ENCODE assay signal across 10 cellular contexts in genomic region chr18:45838302-45839070, GRCh38. TPM values are rescaled to one million over a fixed set of nuclear protein-coding genes. Genes with fewer than 3 reads are reported as not detected.
DNase-seq lines count a peak whose midpoint lies in the region; ATAC-seq, FAIRE-seq and TF ChIP-seq lines count a peak whose summit lies in the region.
"Had no signal": no experiment of that assay in that cellular context is flagged by ENCODE, and none has a peak within 500 bp of the region (broad histone marks: within the 10 kb centered on the region; RNA-seq: fewer than 3 reads in every experiment).

No MANE protein-coding gene starts in this region.

- H3K36me3 ChIP-seq in ACC112 (ENCODE audit: insufficient read depth, low read length) (no peaks in the 10 kb centered on the region), HUES6 (ENCODE audit: control insufficient read depth, insufficient read depth, low read length) (no peaks in the 10 kb centered on the region), H1 (ENCODE audit: control insufficient read depth in 2 of 4, insufficient read depth in 4 of 4, low read length in 3 of 4) (no peaks in the 10 kb centered on the region), SJCRH30 (no peaks in the 10 kb centered on the region)
- H3K36me3 ChIP-seq: neutrophil had no signal

- FAIRE-seq in H1 (lab: Jason Lieb, UNC), result no peak

- no peak overlapping the region for H3K23ac ChIP-seq in H1 (ENCODE audit: insufficient read length)

- H3K56ac ChIP-seq in H1 (replicated peaks; ENCODE audit: insufficient read length, low read depth, low read length), result no peak overlapping the region

- H2BK20ac ChIP-seq in H1 (ENCODE audit: low read length), result 0 out of 2 replicates have a peak overlapping the region, but pooled peaks have one; percentile 57

- H2AK5ac ChIP-seq in H1 (ENCODE audit: low read depth, low read length), result 0 out of 2 replicates have a peak overlapping the region, but pooled peaks have one; percentile 60

- no peak for DNase-seq in H1 (ENCODE audit: low read depth in 1 of 2, low spot score in 2 of 2)
- DNase-seq in naive B cell, result no peak
- DNase-seq in SJCRH30, result no peak
- DNase-seq in OCI-M2 (lab: John Stamatoyannopoulos, UW; ENCODE audit: unreplicated experiment), result no peak
- no peak for DNase-seq in NCI-H526 treated with DMSO at 0.1 percent for 48 hours (lab: John Stamatoyannopoulos, UW)

- H3K4me1 ChIP-seq in ACC112 (ENCODE audit: control insufficient read depth, insufficient read depth, low read length, unreplicated experiment), result peaks cover 10% of the 10 kb centered on the region
- H3K4me1 ChIP-seq in HUES6 (ENCODE audit: control insufficient read depth, insufficient read depth, low read length), result peaks cover 12% of the 10 kb centered on the region; the same call in 1 of the 2 replicates
- H3K4me1 ChIP-seq in H1 (replicated peaks in 1 of 4; ENCODE audit: control insufficient read depth in 3 of 4, insufficient read depth in 4 of 4, low read length in 3 of 4), result peaks cover 6 to 19% (median 10%) of the 10 kb centered on the region in 4 experiments
- no peaks in the 10 kb centered on the region for H3K4me1 ChIP-seq in SJCRH30

- peaks cover 0 to 15% (median 13%) of the 10 kb centered on the region in 3 donors for H3K4me1 Mint-ChIP-seq in naive B cell

- H3K27me3 ChIP-seq in ACC112 (ENCODE audit: insufficient read depth, low read length) (peaks cover 11% of the 10 kb centered on the region; the same call in 1 of the 2 replicates), HUES6 (ENCODE audit: control insufficient read depth, insufficient read depth, low read length) (peaks cover 58% of the 10 kb centered on the region), H1 (replicated peaks in 1 of 4; ENCODE audit: control insufficient read depth in 3 of 4, extremely low read depth in 1 of 4, insufficient read depth in 3 of 4, low read length in 3 of 4) (peaks cover 8 to 32% (median 25%) of the 10 kb centered on the region in 4 experiments), SJCRH30 (no peaks in the 10 kb centered on the region)

- H3K23me2 ChIP-seq in H1 (ENCODE audit: low read depth, low read length), result peaks cover 4% of the 10 kb centered on the region; the same call in 1 of the 2 replicates

- H2BK15ac ChIP-seq in H1 (ENCODE audit: low read length), result no peak overlapping the region

- H4K5ac ChIP-seq in H1 (ENCODE audit: insufficient read length, low read depth, low read length), result no peak overlapping the region

- peaks cover 59 to 75% (median 65%) of the 10 kb centered on the region in 3 donors for H3K27me3 Mint-ChIP-seq in naive B cell

- peak overlapping the region; percentile 17 for H4K91ac ChIP-seq in H1 (replicated peaks; ENCODE audit: insufficient read length, low read length)

- no peaks in the 10 kb centered on the region for H3K9me3 Mint-ChIP-seq in naive B cell

- H3K79me2 ChIP-seq in ACC112 (ENCODE audit: control insufficient read depth, insufficient read depth, low read length, unreplicated experiment), result no peaks in the 10 kb centered on the region
- no peaks in the 10 kb centered on the region for H3K79me2 ChIP-seq in H1 (ENCODE audit: control insufficient read depth in 1 of 2, insufficient read depth in 2 of 2, low read length in 2 of 2)

- H3K9me3 ChIP-seq in HUES6 (ENCODE audit: control insufficient read depth, insufficient read depth, low read depth, low read length), result no peaks in the 10 kb centered on the region
- no peaks in the 10 kb centered on the region for H3K9me3 ChIP-seq in H1 (ENCODE audit: insufficient read depth in 2 of 2, low read depth in 1 of 2, low read length in 1 of 2)
- H3K9me3 ChIP-seq in SJCRH30 (replicated peaks), result no peaks in the 10 kb centered on the region
- H3K9me3 ChIP-seq: neutrophil had no signal

- WGBS in H1 (ENCODE audit: extremely low coverage in 1 of 2, insufficient coverage in 1 of 2, insufficient read length in 1 of 2, insufficient replicate concordance in 2 of 2, low coverage in 1 of 2, low lambda C conversion rate in 2 of 2, missing lambda C conversion rate in 1 of 2), 2 experiments, result 88% methylated on average over 44 of the region's 53 CpGs; no CpG with 5 or more reads in 1 of the 2 experiments

- peak overlapping the region in 1 of 6 donors; percentile 7 for H3K27ac Mint-ChIP-seq in naive B cell

- H4K20me1 ChIP-seq in H1 (replicated peaks in 1 of 2; ENCODE audit: control insufficient read depth in 1 of 2, insufficient read depth in 2 of 2, low read length in 2 of 2), result no peaks in the 10 kb centered on the region

- TF ChIP-seq EP300 in H1 (IDR thresholded peaks at IDR 0.05; ENCODE audit: borderline replicate concordance in 1 of 2, low read depth in 2 of 2, low read length in 2 of 2), result no peak

- no peaks in the 10 kb centered on the region for H3K79me1 ChIP-seq in H1 (ENCODE audit: low read depth, low read length)

- H2BK120ac ChIP-seq in H1 (replicated peaks; ENCODE audit: low read depth, low read length), result no peak overlapping the region

- H3K14ac ChIP-seq in H1 (ENCODE audit: insufficient read length), result no peak overlapping the region

- H2BK12ac ChIP-seq in H1 (ENCODE audit: low read depth, low read length), result no peak overlapping the region; the same call in 1 of the 2 replicates

- POLR2A ChIA-PET in H1 (lab: Charles Lee; ENCODE audit: partially characterized antibody), result no interaction called here

- H2BK5ac ChIP-seq in H1 (ENCODE audit: low read depth, low read length), result no peak overlapping the region

- H3K27ac ChIP-seq in ACC112 (ENCODE audit: low read depth, low read length), result no peak overlapping the region
- H3K27ac ChIP-seq in HUES6 (ENCODE audit: low read depth, low read length), result no peak overlapping the region
- no peak overlapping the region for H3K27ac ChIP-seq in H1 (ENCODE audit: low read depth, low read length)
- H3K27ac ChIP-seq in SJCRH30, result no peak overlapping the region
- H3K27ac ChIP-seq: neutrophil had no signal

- H2AFZ ChIP-seq in ACC112 (ENCODE audit: low read length, unreplicated experiment), result peak overlapping the region; percentile 37
- H2AFZ ChIP-seq in H1 (ENCODE audit: low read length), result no peak overlapping the region

- ATAC-seq in naive B cell (ENCODE audit: low read depth in 2 of 2), result no peak
- ATAC-seq in HG03378 (IDR thresholded peaks at IDR 0.05; ENCODE audit: unreplicated experiment), result no peak

- TF ChIP-seq CTCF in H1 (IDR thresholded peaks at IDR 0.05; ENCODE audit: control extremely low read depth in 1 of 3, insufficient read depth in 1 of 3, low read depth in 1 of 3, low read length in 3 of 3), result no peak

- TF ChIP-seq RAD21 in H1 (IDR thresholded peaks at IDR 0.05 in 1 of 2, conservative IDR thresholded peaks at IDR 0.05 in 1 of 2; ENCODE audit: low read depth in 2 of 2, low read length in 2 of 2), result no peak

- H3K4me2 ChIP-seq in H1 (ENCODE audit: insufficient read depth in 1 of 2, low read depth in 2 of 2, low read length in 2 of 2), result peak overlapping the region in 1 of 2 experiments; percentile 78; a peak in 2 of 4 replicates

- H3K4me3 ChIP-seq in ACC112 (ENCODE audit: low read depth, low read length), result no peak overlapping the region
- H3K4me3 ChIP-seq in HUES6 (ENCODE audit: low read depth, low read length), result peak overlapping the region; percentile 59
- peak overlapping the region in 1 of 4 experiments; percentile 1; a peak in 3 of 8 replicates for H3K4me3 ChIP-seq in H1 (ENCODE audit: extremely low read depth in 1 of 4, insufficient read depth in 2 of 4, low read depth in 3 of 4, low read length in 4 of 4)
- H3K4me3 ChIP-seq in SJCRH30, result no peak overlapping the region

- H4K8ac ChIP-seq in H1 (ENCODE audit: extremely low read depth, insufficient read depth, low read length), result no peak overlapping the region

- H3K18ac ChIP-seq in H1 (ENCODE audit: extremely low read depth, low read length), result no peak overlapping the region

- no peak for TF ChIP-seq POLR2A in H1 (IDR thresholded peaks at IDR 0.05; ENCODE audit: control extremely low read depth in 1 of 2, low read depth in 2 of 2, low read length in 2 of 2)

- no peak overlapping the region for H3K4ac ChIP-seq in H1 (replicated peaks; ENCODE audit: insufficient read length, low read depth, low read length)

- peaks cover 10 to 14% of the 10 kb centered on the region in 2 donors for H3K36me3 Mint-ChIP-seq in naive B cell

- H3K9ac ChIP-seq in HUES6 (ENCODE audit: low read length) (no peak overlapping the region), H1 (replicated peaks in 1 of 4; ENCODE audit: extremely low read depth in 1 of 4, low read depth in 3 of 4, low read length in 3 of 4) (no peak overlapping the region)

- CTCF ChIA-PET in H1 (lab: Charles Lee; ENCODE audit: partially characterized antibody), result interaction anchor here (1.1 to 4.4 kb wide), 16 partner anchors 8 to 176 kb away, joined by 3 to 40 read pairs (median 9); partner anchors contain the start of gene SLC14A1

- H3K4me3 Mint-ChIP-seq in naive B cell, result peak overlapping the region in 6 of 8 donors; percentile 16 to 81 (median 54)

TF ChIP-seq in H1, 55 proteins besides CTCF, POLR2A, EP300 and RAD21:
- TF ChIP-seq SIX5 (IDR thresholded peaks at IDR 0.05; ENCODE audit: low read depth, low read length) (no peak), KDM4A (IDR thresholded peaks at IDR 0.05; ENCODE audit: low read depth, low read length, severe bottlenecking) (no peak), SP4 (IDR thresholded peaks at IDR 0.05; ENCODE audit: low read length) (no peak), MAFK (IDR thresholded peaks at IDR 0.05; ENCODE audit: low read depth, low read length) (no peak), TAF1 (IDR thresholded peaks at IDR 0.05; ENCODE audit: low read depth, low read length) (no peak), CHD2 (IDR thresholded peaks at IDR 0.05; ENCODE audit: low read length) (no peak), NRF1 (IDR thresholded peaks at IDR 0.05; ENCODE audit: low read depth, low read length) (no peak)

RNA-seq across cellular contexts. Expression of gene SIGLEC15, which starts 13.0 kb away (rescaled TPM):
- 0.37 and 0.54 TPM in 2 replicates for total RNA-seq in H1 (2021; fragmentation: NEBNext Ultra II Directional; extraction: Animal tissue kit (Norgen Biotek cat#: 25700))
- polyA plus RNA-seq in H1 (2011; rRNA removed) (0.20 and 0.39 TPM in 2 replicates), naive B cell (ENCODE audit: low read depth in 6 of 6) (under 1 TPM in 3 of 6 donors, not detected in 3; 0.09 to 0.16 (median 0.13) TPM)
- polyA plus RNA-seq in H1 (2011; cell fraction: cytosol; rRNA removed), result 0.16 TPM
- polyA plus RNA-seq in H1 (2011; cell fraction: nucleus; rRNA removed), result 0.23 TPM
- polyA plus RNA-seq in H1 (2012, experiment 1 of 2), result 0.12 to 0.42 TPM (median 0.25 TPM) in 4 replicates
- polyA plus RNA-seq in H1 (2012, experiment 2 of 2), result 0.14 TPM
- polyA plus RNA-seq in H1 (2013, experiment 1 of 2), result 0.24 TPM
- polyA plus RNA-seq in H1 (2013, experiment 2 of 2), result 0.22 TPM
- polyA minus RNA-seq in H1 (2011; rRNA and poly(A)+ RNA removed), result 0.13 and 0.20 TPM in 2 replicates
- polyA minus RNA-seq in H1 (2011; cell fraction: cytosol; rRNA and poly(A)+ RNA removed), result not detected
- polyA minus RNA-seq in H1 (2011; cell fraction: nucleus; rRNA and poly(A)+ RNA removed), result not detected
- total RNA-seq in SJCRH30 (2014; rRNA removed; shearing (Covaris generic)), result 0.10 TPM in 1 of 2 replicates, not detected in the other
- total RNA-seq: T-helper 2 cell treated with Interferon-gamma antibody and Interleukin-4, amounts not matched to agents 100 ng/mL and 5 ng/mL, for 36 hours had no signal
